21 cellular contexts compared by ENCODE assay signal in the genomic region with DNA sequence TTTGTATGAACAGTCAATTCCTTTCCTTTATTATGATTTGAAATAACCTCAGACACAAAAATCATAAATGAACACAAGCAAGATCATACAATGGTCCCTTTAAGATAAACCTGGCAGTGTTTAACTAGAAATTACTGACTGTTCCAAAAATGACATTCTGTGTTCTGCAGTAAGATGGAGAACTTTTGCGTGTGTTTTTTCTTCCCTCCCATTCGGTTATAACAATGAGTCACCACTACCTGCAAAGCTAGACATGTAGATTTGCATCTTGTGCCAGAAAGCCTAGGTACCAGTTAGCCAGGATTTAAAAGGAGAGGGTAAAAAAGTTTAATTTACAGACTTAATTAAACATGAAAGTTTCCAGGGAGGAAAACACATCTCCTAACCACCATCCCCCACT.
"Had no signal": no experiment of that assay in that cellular context is flagged by ENCODE, and none has a peak within 500 bp of the region (broad histone marks: within the 10 kb centered on the region; RNA-seq: fewer than 3 reads in every experiment).

No MANE protein-coding gene starts in this region.

- DNase-seq: activated CD4-positive, alpha-beta memory T cell treated with anti-CD3 and anti-CD28 coated beads for 36 hours; activated CD4-positive, alpha-beta T cell treated with anti-CD3 and anti-CD28 coated beads for 48 hours; activated effector memory CD4-positive, alpha-beta T cell treated with Interleukin-2 at 50 U/mL for 16 hours; activated naive CD4-positive, alpha-beta T cell treated with anti-CD3 and anti-CD28 coated beads, Interleukin-2, amount 10 ng/mL, durations not matched to agents 7 days and 5 days; activated T-cell treated with anti-CD3 and anti-CD28 coated beads, Interleukin-2, amount 50 U/mL, for 72 hours; amygdala; central memory CD4-positive, alpha-beta T cell; kidney; naive thymus-derived CD8-positive, alpha-beta T cell; psoas muscle; right cardiac atrium; stimulated activated CD4-positive, alpha-beta T cell treated with anti-CD3 and anti-CD28 coated beads, Interleukin-12 subunit alpha, Interleukin-12 subunit beta, amount 100 ng/mL, for 4 hours; substantia nigra; SW 1271; T-helper 17 cell; transverse colon had no signal

- H3K4me1 Mint-ChIP-seq: activated naive CD4-positive, alpha-beta T cell treated with anti-CD3 and anti-CD28 coated beads, Interleukin-2, amount 10 ng/mL, durations not matched to agents 7 days and 5 days; naive thymus-derived CD8-positive, alpha-beta T cell; T-helper 17 cell had no signal

- H3K4me3 ChIP-seq: lung, psoas muscle, transverse colon had no signal

- H3K4me3 Mint-ChIP-seq: activated CD4-positive, alpha-beta memory T cell treated with anti-CD3 and anti-CD28 coated beads for 36 hours; activated naive CD4-positive, alpha-beta T cell treated with anti-CD3 and anti-CD28 coated beads, Interleukin-2, amount 10 ng/mL, durations not matched to agents 7 days and 5 days; activated T-cell treated with anti-CD3 and anti-CD28 coated beads, Interleukin-2, amount 50 U/mL, for 72 hours; brain; mesothelial cell of epicardium; naive thymus-derived CD8-positive, alpha-beta T cell; stimulated activated naive CD8-positive, alpha-beta T cell treated with anti-CD3 and anti-CD28 coated beads, Interleukin-15, Interleukin-2, amounts not matched to agents 100 ng/mL and 50 ng/mL, for 24 hours; T-helper 17 cell had no signal

- H3K27ac ChIP-seq: psoas muscle, transverse colon had no signal

- H3K27me3 Mint-ChIP-seq: activated CD4-positive, alpha-beta memory T cell treated with anti-CD3 and anti-CD28 coated beads for 36 hours; activated naive CD4-positive, alpha-beta T cell treated with anti-CD3 and anti-CD28 coated beads, Interleukin-2, amount 10 ng/mL, durations not matched to agents 7 days and 5 days; naive thymus-derived CD8-positive, alpha-beta T cell; stimulated activated naive CD8-positive, alpha-beta T cell treated with anti-CD3 and anti-CD28 coated beads, Interleukin-15, Interleukin-2, amounts not matched to agents 100 ng/mL and 50 ng/mL, for 24 hours; T-helper 17 cell had no signal

- ATAC-seq: activated T-cell treated with anti-CD3 and anti-CD28 coated beads, Interleukin-2, amount 50 U/mL, for 72 hours; left lobe of liver; naive thymus-derived CD8-positive, alpha-beta T cell; psoas muscle; T-helper 17 cell had no signal

- H3K36me3 ChIP-seq: transverse colon had no signal

- H3K9me3 ChIP-seq: psoas muscle had no signal

- H3K27me3 ChIP-seq: transverse colon had no signal

- FAIRE-seq: kidney had no signal

- H3K36me3 Mint-ChIP-seq: activated CD4-positive, alpha-beta memory T cell treated with anti-CD3 and anti-CD28 coated beads for 36 hours; activated naive CD4-positive, alpha-beta T cell treated with anti-CD3 and anti-CD28 coated beads, Interleukin-2, amount 10 ng/mL, durations not matched to agents 7 days and 5 days had no signal

- H3K27ac Mint-ChIP-seq: activated CD4-positive, alpha-beta memory T cell treated with anti-CD3 and anti-CD28 coated beads for 36 hours; activated naive CD4-positive, alpha-beta T cell treated with anti-CD3 and anti-CD28 coated beads, Interleukin-2, amount 10 ng/mL, durations not matched to agents 7 days and 5 days; activated T-cell treated with anti-CD3 and anti-CD28 coated beads, Interleukin-2, amount 50 U/mL, for 72 hours; naive thymus-derived CD8-positive, alpha-beta T cell; stimulated activated naive CD8-positive, alpha-beta T cell treated with anti-CD3 and anti-CD28 coated beads, Interleukin-15, Interleukin-2, amounts not matched to agents 100 ng/mL and 50 ng/mL, for 24 hours; T-helper 17 cell had no signal
